Comparison of ENCODE assay signal across 8 cellular contexts in the genomic region with DNA sequence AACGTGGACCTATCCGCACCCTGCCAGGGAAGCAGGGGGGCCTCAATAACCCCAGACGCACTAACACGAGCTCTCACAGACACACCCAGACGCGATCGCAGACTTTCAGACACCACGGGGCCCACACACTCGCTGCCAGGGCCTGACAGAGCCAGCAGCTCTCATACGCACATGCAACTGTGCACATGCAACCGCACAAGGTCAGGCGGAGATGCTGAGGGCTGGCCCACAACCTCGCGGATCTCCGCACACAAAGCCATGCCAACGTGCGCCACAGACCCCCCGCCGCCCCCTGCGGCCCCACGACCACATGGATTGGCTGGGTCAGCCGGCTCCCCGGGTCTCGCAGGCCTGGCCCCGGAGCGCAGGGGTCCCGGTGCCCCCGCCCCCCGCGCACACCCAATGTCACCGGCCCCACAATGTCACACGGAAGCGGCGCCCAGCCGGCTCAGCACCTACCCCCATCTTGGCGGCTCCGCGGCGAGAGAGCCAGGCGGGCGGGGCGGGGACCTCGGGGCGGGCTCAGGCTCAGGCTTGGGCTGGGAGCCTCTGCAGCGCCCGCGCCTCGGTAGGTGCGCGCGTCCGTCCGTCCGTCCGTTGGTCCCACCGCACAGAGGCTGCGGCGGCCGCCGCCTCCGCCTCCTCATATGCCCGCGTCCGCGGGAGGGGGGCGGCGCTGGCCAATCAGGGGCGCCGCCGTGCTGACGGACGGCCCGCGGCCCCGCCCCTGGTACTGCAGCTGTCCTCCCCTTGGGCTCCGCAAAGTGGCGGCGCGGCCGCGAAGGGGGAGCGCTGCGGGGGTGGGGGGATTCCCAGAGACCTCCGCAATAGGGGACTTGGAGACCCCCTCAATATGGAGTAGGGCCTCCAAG. TPM values are rescaled to one million over a fixed set of nuclear protein-coding genes. Genes with fewer than 3 reads are reported as not detected.
DNase-seq lines count a peak whose midpoint lies in the region; ATAC-seq and TF ChIP-seq lines count a peak whose summit lies in the region.

TSS of gene ATP1A3 (minus strand) at position 619 of the 872 bp plus-strand sequence. CDS start at position 465, 154 bp downstream.

- intact Hi-C loops in Caco-2 (cut with micrococcal nuclease; ENCODE audit: unreplicated experiment) (no loop called here), PC-3 (cut with micrococcal nuclease) (no loop called here)

- POLR2A ChIA-PET in Caco-2 (lab: Charles Lee) = no interaction called here
- POLR2A ChIA-PET in PC-3 (lab: Charles Lee; ENCODE audit: unreplicated experiment) = no interaction called here

- H3K4me3 Mint-ChIP-seq in Caco-2 (ENCODE audit: unreplicated experiment) = peak within 1 kb of the TSS; percentile 57

- peak; percentile 75 for ATAC-seq in PC-3

- peak within 1 kb of the TSS; percentile 42 for H3K4me3 ChIP-seq in Caco-2 (ENCODE audit: low read depth, low read length)
- H3K4me3 ChIP-seq in PC-3 (ENCODE audit: low read length) = peak within 1 kb of the TSS; percentile 67
- H3K4me3 ChIP-seq in fibroblast of villous mesenchyme (ENCODE audit: low read depth, low read length) = peak within 1 kb of the TSS; percentile 33
- H3K4me3 ChIP-seq in neutrophil (ENCODE audit: low read depth in 1 of 2, low read length in 1 of 2) = peak within 1 kb of the TSS; percentile 15 to 56

- H3K36me3 Mint-ChIP-seq in Caco-2 (ENCODE audit: insufficient read depth, unreplicated experiment) = peaks cover 4% of the 10 kb centered on the region

- CTCF ChIA-PET in Caco-2 (lab: Charles Lee) = no interaction called here
- CTCF ChIA-PET in PC-3 (lab: Charles Lee) = no interaction called here

- H3K9me3 ChIP-seq in Caco-2 (no peaks in the 10 kb centered on the region), PC-3 (ENCODE audit: low read length) (no peaks in the 10 kb centered on the region), neutrophil (no peaks in the 10 kb centered on the region)

- H3K9me3 Mint-ChIP-seq in Caco-2 (ENCODE audit: unreplicated experiment) = no peaks in the 10 kb centered on the region

- H3F3A ChIP-seq in PC-3 (ENCODE audit: low read length, unreplicated experiment) = no peaks in the 10 kb centered on the region

- TF ChIP-seq CTCF in Caco-2 (IDR thresholded peaks at IDR 0.05; ENCODE audit: insufficient read depth in 1 of 2, low read depth in 1 of 2, low read length in 1 of 2, severe bottlenecking in 1 of 2, unreplicated experiment in 1 of 2) (no peak), PC-3 (conservative IDR thresholded peaks at IDR 0.05; ENCODE audit: low read depth, low read length) (no peak), fibroblast of villous mesenchyme (IDR thresholded peaks at IDR 0.05; ENCODE audit: insufficient read depth, low read depth, low read length) (no peak), neutrophil (IDR thresholded peaks at IDR 0.05) (no peak)

- BruUV-seq in Caco-2 (replicated peaks; lab: Mats Ljungman, UMichigan) (no TSS peak), PC-3 (replicated peaks; lab: Mats Ljungman, UMichigan) (no TSS peak)

- H2AFZ ChIP-seq in PC-3 (ENCODE audit: low read length) = peak within 1 kb of the TSS; percentile 86

- H3K79me2 ChIP-seq in PC-3 (ENCODE audit: low read length) = no peaks in the 10 kb centered on the region

- no peak within 1 kb of the TSS for H3K9ac ChIP-seq in PC-3 (ENCODE audit: low read length)

- no peaks in the 10 kb centered on the region for H3K4me1 Mint-ChIP-seq in Caco-2 (ENCODE audit: low read depth, unreplicated experiment)

- H3K27me3 Mint-ChIP-seq in Caco-2 (ENCODE audit: insufficient read depth, unreplicated experiment) = peaks cover 36% of the 10 kb centered on the region

- H4K20me1 ChIP-seq in PC-3 (ENCODE audit: low read length) = no peaks in the 10 kb centered on the region

- H3K4me2 ChIP-seq in PC-3 (ENCODE audit: low read length) = peak within 1 kb of the TSS; percentile 80

- H3K27me3 ChIP-seq in Caco-2 (replicated peaks; ENCODE audit: control insufficient read depth, insufficient read depth, low read length) (peaks cover 6% of the 10 kb centered on the region), PC-3 (ENCODE audit: low read length) (peaks cover 6% of the 10 kb centered on the region), neutrophil (peaks cover 84% of the 10 kb centered on the region)

- H3K4me1 ChIP-seq in Caco-2 (peaks cover 6% of the 10 kb centered on the region), PC-3 (ENCODE audit: insufficient read depth, low read length) (no peaks in the 10 kb centered on the region), neutrophil (ENCODE audit: control insufficient read depth in 1 of 2, insufficient read depth in 1 of 2, low read depth in 1 of 2, low read length in 1 of 2) (peaks cover 3 to 12% of the 10 kb centered on the region in 2 experiments)

- no peak within 1 kb of the TSS for H3K27ac Mint-ChIP-seq in Caco-2 (ENCODE audit: unreplicated experiment)

- H3K36me3 ChIP-seq in Caco-2 (ENCODE audit: control insufficient read depth, insufficient read depth, low read length) = no peaks in the 10 kb centered on the region
- H3K36me3 ChIP-seq in PC-3 (ENCODE audit: low read depth, low read length) = no peaks in the 10 kb centered on the region
- H3K36me3 ChIP-seq in neutrophil = no peaks in the 10 kb centered on the region

- DNase-seq in Caco-2 = peak in 1 of 2 experiments; percentile 74
- peak; percentile 72 for DNase-seq in HPDE6-E6E7 (ENCODE audit: extremely low spot score)
- peak; percentile 57 for DNase-seq in PC-3
- peak; percentile 15 to 44 for DNase-seq in activated T-helper 1 cell treated with anti-CD3 and anti-CD28 coated beads, Interleukin-2, amount 50 U/mL, for 16 hours (ENCODE audit: low read depth in 1 of 2, low spot score in 1 of 2)
- DNase-seq in fibroblast of villous mesenchyme (ENCODE audit: low read depth) = peak; percentile 37
- DNase-seq in T1000 (lab: John Stamatoyannopoulos, UW) = no peak

- no peaks in the 10 kb centered on the region for H3K9me2 ChIP-seq in PC-3 (replicated peaks; ENCODE audit: low read length)

- no peak within 1 kb of the TSS for H3K27ac ChIP-seq in PC-3 (ENCODE audit: low read length)
- H3K27ac ChIP-seq in neutrophil = no peak within 1 kb of the TSS
- peak within 1 kb of the TSS; percentile 90 for H3K27ac ChIP-seq in temporal lobe (ENCODE audit: low read depth, low read length)

RNA-seq across cellular contexts. Expression of gene ATP1A3, which starts in this region (rescaled TPM):
- 0.54 and 0.84 TPM in 2 replicates for total RNA-seq in Caco-2 (2022)
- 4.0 and 8.3 TPM in 2 replicates for total RNA-seq in PC-3 (2014; rRNA removed)
- not detected in 2 replicates for total RNA-seq in fibroblast of villous mesenchyme
- total RNA-seq in temporal lobe = 200 TPM

Comparison
In these comparisons a context has a peak if more than half of its experiments do, and no peak if none do; other contexts are left out.
1. RNA of gene ATP1A3 (total RNA-seq): 200 TPM in temporal lobe (single experiment); 4.0 to 8.3 TPM in PC-3, 0.54 to 0.84 TPM in Caco-2 and not detected in fibroblast of villous mesenchyme; every median in the first group is over 10 times any median in the second.
2. Peak in DNase-seq and H3K4me3 ChIP-seq in fibroblast of villous mesenchyme; RNA of the gene not detected or under 1 TPM.
3. Peak in every context shown above with its lines, with median percentiles within 50 percentile points of each other: H3K4me3 ChIP-seq.